1 cellular context compared by ENCODE assay signal in genomic region chr12:1630827-1631591, GRCh38.
TF ChIP-seq lines count a peak whose summit lies in the region.

No MANE protein-coding gene starts in this region.

TF ChIP-seq in SK-N-SH, 30 proteins besides CTCF, POLR2A, EP300 and RAD21 (continued from another document):
- TF ChIP-seq, protein P1, sequence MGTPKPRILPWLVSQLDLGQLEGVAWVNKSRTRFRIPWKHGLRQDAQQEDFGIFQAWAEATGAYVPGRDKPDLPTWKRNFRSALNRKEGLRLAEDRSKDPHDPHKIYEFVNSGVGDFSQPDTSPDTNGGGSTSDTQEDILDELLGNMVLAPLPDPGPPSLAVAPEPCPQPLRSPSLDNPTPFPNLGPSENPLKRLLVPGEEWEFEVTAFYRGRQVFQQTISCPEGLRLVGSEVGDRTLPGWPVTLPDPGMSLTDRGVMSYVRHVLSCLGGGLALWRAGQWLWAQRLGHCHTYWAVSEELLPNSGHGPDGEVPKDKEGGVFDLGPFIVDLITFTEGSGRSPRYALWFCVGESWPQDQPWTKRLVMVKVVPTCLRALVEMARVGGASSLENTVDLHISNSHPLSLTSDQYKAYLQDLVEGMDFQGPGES (IDR thresholded peaks at IDR 0.05; ENCODE audit: low read depth, low read length), result no peak
- TF ChIP-seq USF2 (IDR thresholded peaks at IDR 0.05; ENCODE audit: borderline replicate concordance, low read depth, low read length) (no peak), PBX3 (IDR thresholded peaks at IDR 0.05) (no peak), ELF1 (IDR thresholded peaks at IDR 0.05) (no peak)
